12 cellular contexts compared by ENCODE assay signal in the genomic region with DNA sequence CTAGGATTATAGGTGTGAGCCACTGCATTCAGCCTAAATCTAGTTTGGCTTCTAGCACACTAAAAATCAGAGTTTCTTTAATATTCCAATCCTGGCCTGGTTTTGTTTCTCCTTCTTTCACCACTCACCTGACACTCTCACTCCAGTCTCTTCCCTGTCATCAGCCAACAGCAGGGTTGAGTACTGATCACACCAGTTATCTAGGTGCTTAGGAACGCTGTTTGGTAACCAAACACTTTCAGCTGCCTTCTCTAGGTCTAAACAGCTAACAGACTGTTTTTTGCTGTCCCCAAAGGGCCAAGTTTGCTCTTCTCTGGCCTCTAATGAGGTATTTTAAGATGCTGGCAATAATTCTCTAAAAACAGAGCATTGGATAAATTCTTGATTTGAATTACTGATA. TPM values are rescaled to one million over a fixed set of nuclear protein-coding genes. Genes with fewer than 3 reads are reported as not detected.
DNase-seq lines count a peak whose midpoint lies in the region; ATAC-seq and TF ChIP-seq lines count a peak whose summit lies in the region.
"Had no signal": no experiment of that assay in that cellular context is flagged by ENCODE, and none has a peak within 500 bp of the region (broad histone marks: within the 10 kb centered on the region; RNA-seq: fewer than 3 reads in every experiment).

No MANE protein-coding gene starts in this region.

- no peaks in the 10 kb centered on the region for H3K27me3 ChIP-seq in CD4-positive, alpha-beta memory T cell (ENCODE audit: insufficient read depth, low read length)
- H3K27me3 ChIP-seq in MM.1S (replicated peaks; ENCODE audit: insufficient read depth, low read length) = no peaks in the 10 kb centered on the region

- H4K20me1 ChIP-seq in MM.1S (ENCODE audit: insufficient read depth, low read length) = no peaks in the 10 kb centered on the region

- no peaks in the 10 kb centered on the region for H3K9me3 Mint-ChIP-seq in CD4-positive, alpha-beta memory T cell
- H3K9me3 Mint-ChIP-seq in activated CD8-positive, alpha-beta memory T cell treated with anti-CD3 and anti-CD28 coated beads, Interleukin-2, amount 10 ng/mL, durations not matched to agents 7 days and 5 days (ENCODE audit: low read depth) = no peaks in the 10 kb centered on the region
- H3K9me3 Mint-ChIP-seq: CD8-positive, alpha-beta T cell had no signal

- peak overlapping the region in 5 of 7 donors; percentile 6 to 84 (median 30) for H3K27ac Mint-ChIP-seq in CD4-positive, alpha-beta memory T cell
- no peak overlapping the region for H3K27ac Mint-ChIP-seq in activated CD8-positive, alpha-beta memory T cell treated with anti-CD3 and anti-CD28 coated beads, Interleukin-2, amount 10 ng/mL, durations not matched to agents 7 days and 5 days

- H3K27me3 Mint-ChIP-seq in CD4-positive, alpha-beta memory T cell = peaks cover 4 to 6% of the 10 kb centered on the region in 2 donors
- peaks cover 48% of the 10 kb centered on the region for H3K27me3 Mint-ChIP-seq in activated CD8-positive, alpha-beta memory T cell treated with anti-CD3 and anti-CD28 coated beads, Interleukin-2, amount 10 ng/mL, durations not matched to agents 7 days and 5 days

- H3K4me1 Mint-ChIP-seq in CD4-positive, alpha-beta memory T cell = peaks cover 15 to 24% (median 24%) of the 10 kb centered on the region in 4 donors
- H3K4me1 Mint-ChIP-seq in activated CD8-positive, alpha-beta memory T cell treated with anti-CD3 and anti-CD28 coated beads, Interleukin-2, amount 10 ng/mL, durations not matched to agents 7 days and 5 days = peaks cover 31% of the 10 kb centered on the region

- ATAC-seq in GM19328 (IDR thresholded peaks at IDR 0.05; ENCODE audit: unreplicated experiment) (peak; percentile 35), esophagus mucosa (no peak), HG03354 (IDR thresholded peaks at IDR 0.05; ENCODE audit: poor library complexity, severe bottlenecking, unreplicated experiment) (no peak)
- ATAC-seq in activated CD8-positive, alpha-beta memory T cell treated with anti-CD3 and anti-CD28 coated beads, Interleukin-2, amount 10 ng/mL, durations not matched to agents 7 days and 5 days = no peak

- H3K9me2 ChIP-seq in MM.1S (replicated peaks; ENCODE audit: insufficient read depth, low read length) = no peaks in the 10 kb centered on the region

- no peaks in the 10 kb centered on the region for H3K36me3 ChIP-seq in CD4-positive, alpha-beta memory T cell (ENCODE audit: insufficient read depth, low read length)
- no peaks in the 10 kb centered on the region for H3K36me3 ChIP-seq in MM.1S (replicated peaks; ENCODE audit: insufficient read depth, low read length)

- no peaks in the 10 kb centered on the region for H3K36me3 Mint-ChIP-seq in CD4-positive, alpha-beta memory T cell
- peaks cover 8% of the 10 kb centered on the region for H3K36me3 Mint-ChIP-seq in activated CD8-positive, alpha-beta memory T cell treated with anti-CD3 and anti-CD28 coated beads, Interleukin-2, amount 10 ng/mL, durations not matched to agents 7 days and 5 days
- H3K36me3 Mint-ChIP-seq: CD8-positive, alpha-beta T cell had no signal

- intact Hi-C loops in CD4-positive, alpha-beta memory T cell (cut with micrococcal nuclease) = no loop called here

- H2AFZ ChIP-seq in MM.1S (ENCODE audit: low read length) = no peak overlapping the region

- H3K4me1 ChIP-seq in CD4-positive, alpha-beta memory T cell (ENCODE audit: insufficient read depth, low read length) = peaks cover 19% of the 10 kb centered on the region
- peaks cover 7% of the 10 kb centered on the region for H3K4me1 ChIP-seq in MM.1S (ENCODE audit: low read length)

- CTCF ChIA-PET in CD4-positive, alpha-beta memory T cell (lab: Charles Lee; ENCODE audit: partially characterized antibody) = no interaction called here
- CTCF ChIA-PET in activated CD8-positive, alpha-beta memory T cell treated with anti-CD3 and anti-CD28 coated beads, Interleukin-2, amount 10 ng/mL, durations not matched to agents 7 days and 5 days (lab: Charles Lee) = interaction anchor here (1.4 kb wide), 1 partner anchor 14 kb away, joined by 3 read pairs; no protein-coding TSS in a partner anchor

- no peak overlapping the region for H3K9ac ChIP-seq in MM.1S (ENCODE audit: low read length)

- H3F3A ChIP-seq in MM.1S (ENCODE audit: insufficient read depth, low read length) = peaks cover 21% of the 10 kb centered on the region

- no peaks in the 10 kb centered on the region for H3K79me2 ChIP-seq in MM.1S (ENCODE audit: low read length)

- H3K9me3 ChIP-seq in CD4-positive, alpha-beta memory T cell (ENCODE audit: control insufficient read depth in 1 of 2, low read length in 2 of 2) = no peaks in the 10 kb centered on the region
- H3K9me3 ChIP-seq in MM.1S (replicated peaks; ENCODE audit: insufficient read depth, low read length) = no peaks in the 10 kb centered on the region

- TF ChIP-seq CTCF in MM.1S (IDR thresholded peaks at IDR 0.05; ENCODE audit: low read length) (no peak), epithelial cell of esophagus (IDR thresholded peaks at IDR 0.05; ENCODE audit: insufficient read depth, low read depth, low read length, missing control alignments) (no peak)

- H3K4me3 ChIP-seq in CD4-positive, alpha-beta memory T cell (ENCODE audit: low read length in 2 of 2) = no peak overlapping the region
- peak overlapping the region; percentile 34 for H3K4me3 ChIP-seq in MM.1S (ENCODE audit: low read length)
- no peak overlapping the region for H3K4me3 ChIP-seq in epithelial cell of esophagus (ENCODE audit: low read length)

- H3K27ac ChIP-seq in CD4-positive, alpha-beta memory T cell (ENCODE audit: low read depth, low read length) = peak overlapping the region; percentile 8
- peak overlapping the region; percentile 58; the same call in 1 of the 2 replicates for H3K27ac ChIP-seq in MM.1S (ENCODE audit: low read length)
- H3K27ac ChIP-seq: VCaP had no signal

- DNase-seq in CD4-positive, alpha-beta memory T cell = no peak
- DNase-seq in MM.1S = peak; percentile 15
- peak; percentile 16 for DNase-seq in epithelial cell of esophagus (ENCODE audit: low read depth)
- DNase-seq in NCI-H187 (lab: John Stamatoyannopoulos, UW) = no peak
- DNase-seq in activated CD8-positive, alpha-beta memory T cell treated with anti-CD3 and anti-CD28 coated beads, Interleukin-2, amount 10 ng/mL, durations not matched to agents 7 days and 5 days = no peak
- DNase-seq: activated effector memory CD4-positive, alpha-beta T cell treated with anti-CD3 and anti-CD28 coated beads, Interleukin-2, amount 50 U/mL, for 16 hours; CD8-positive, alpha-beta T cell; NCI-H2029 had no signal

- POLR2A ChIA-PET in CD4-positive, alpha-beta memory T cell (lab: Charles Lee; ENCODE audit: partially characterized antibody) = no interaction called here

- peak overlapping the region in 7 of 8 donors; percentile 1 to 81 (median 61) for H3K4me3 Mint-ChIP-seq in CD4-positive, alpha-beta memory T cell
- no peak overlapping the region for H3K4me3 Mint-ChIP-seq in activated CD8-positive, alpha-beta memory T cell treated with anti-CD3 and anti-CD28 coated beads, Interleukin-2, amount 10 ng/mL, durations not matched to agents 7 days and 5 days

- peak overlapping the region; percentile 70 for H3K4me2 ChIP-seq in MM.1S (ENCODE audit: low read depth, low read length)

RNA-seq across cellular contexts. Expression of gene FRRS1, which starts 17.7 kb away (rescaled TPM):
- under 1 TPM; 0.29 to 0.33 TPM for total RNA-seq in CD4-positive, alpha-beta memory T cell
- polyA plus RNA-seq in CD4-positive, alpha-beta memory T cell = not detected
- total RNA-seq in esophagus mucosa = 30.7 TPM
- 1 to 10 TPM; 3.6 to 4.9 TPM for total RNA-seq in activated CD8-positive, alpha-beta memory T cell treated with anti-CD3 and anti-CD28 coated beads, Interleukin-2, amount 10 ng/mL, durations not matched to agents 7 days and 5 days

Comparison
In these comparisons a context has a peak if more than half of its experiments do, and no peak if none do; other contexts are left out.
1. DNase-seq: peak in MM.1S (single experiment) and epithelial cell of esophagus (single experiment); none in CD4-positive, alpha-beta memory T cell (0 of 5), NCI-H187 (0 of 2) and activated CD8-positive, alpha-beta memory T cell treated with anti-CD3 and anti-CD28 coated beads, Interleukin-2, amount 10 ng/mL, durations not matched to agents 7 days and 5 days (single experiment).